Comparison of ENCODE assay signal across 8 cellular contexts in the genomic region with DNA sequence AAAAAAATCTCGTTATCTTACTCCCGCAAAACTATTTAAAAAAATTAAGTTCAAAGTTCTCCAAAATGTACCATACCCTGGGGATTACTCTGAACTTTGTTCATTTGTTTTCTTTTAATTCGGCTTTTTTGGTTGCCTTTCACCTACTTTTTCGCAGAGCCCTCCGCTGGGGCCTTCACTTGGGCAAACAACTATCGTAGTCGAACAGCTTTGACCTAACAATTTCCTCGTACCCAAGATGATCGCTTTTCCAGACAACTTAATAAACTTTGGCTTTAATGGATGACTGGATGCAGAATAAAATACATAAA. TPM values are rescaled to one million over a fixed set of nuclear protein-coding genes. Genes with fewer than 3 reads are reported as not detected.
DNase-seq lines count a peak whose midpoint lies in the region; ATAC-seq and TF ChIP-seq lines count a peak whose summit lies in the region.

No MANE protein-coding gene starts in this region.

- H3K27ac ChIP-seq in caudate nucleus (ENCODE audit: low read depth, low read length): peak overlapping the region; percentile 89

- peak overlapping the region; percentile 46 for H3K4me3 ChIP-seq in BJ (ENCODE audit: low read depth, low read length)
- H3K4me3 ChIP-seq in Jurkat, Clone E6-1 (ENCODE audit: low read length): peak overlapping the region; percentile 99

- H3K27me3 ChIP-seq in BJ (ENCODE audit: control insufficient read depth, insufficient read depth, low read length): no peaks in the 10 kb centered on the region

- peaks cover 20 to 43% (median 37%) of the 10 kb centered on the region in 4 donors for H3K4me1 Mint-ChIP-seq in naive thymus-derived CD8-positive, alpha-beta T cell

- H3K27ac Mint-ChIP-seq in naive thymus-derived CD8-positive, alpha-beta T cell: peak overlapping the region; percentile 95 to 100 (median 98)

- no peak for DNase-seq in BJ (ENCODE audit: low read depth)
- peak; percentile 29 for DNase-seq in Jurkat, Clone E6-1 (ENCODE audit: low read depth, low spot score)
- DNase-seq in caudate nucleus (lab: John Stamatoyannopoulos, UW): no peak
- peak in 1 of 10 donors; percentile 6 for DNase-seq in naive thymus-derived CD8-positive, alpha-beta T cell
- DNase-seq in KBM-7: no peak
- no peak for DNase-seq in T1000 (lab: John Stamatoyannopoulos, UW)
- DNase-seq in NOMO-1 treated with DMSO at 0.1 percent for 48 hours (lab: John Stamatoyannopoulos, UW; ENCODE audit: unreplicated experiment): no peak

- H3K4me3 Mint-ChIP-seq in naive thymus-derived CD8-positive, alpha-beta T cell: peak overlapping the region; percentile 92 to 99 (median 98)

- POLR2A ChIA-PET in BJ (lab: Charles Lee): no interaction called here
- POLR2A ChIA-PET in naive thymus-derived CD8-positive, alpha-beta T cell (lab: Charles Lee): interaction anchor here (0.9 to 12.4 kb wide), 6 partner anchors 14 to 212 kb away, joined by 3 to 237 read pairs (median 4); a partner anchor contains a TSS

- H3K36me3 ChIP-seq in BJ (ENCODE audit: control insufficient read depth, insufficient read depth, low read length): no peaks in the 10 kb centered on the region

- H3K9me3 Mint-ChIP-seq in naive thymus-derived CD8-positive, alpha-beta T cell: no peaks in the 10 kb centered on the region

- in situ Hi-C loops in KBM-7 (cut with MboI; ENCODE audit: low pct_unique_long_range_greater_than_20kb, low sequenced_read_pairs): no loop called here

- no peaks in the 10 kb centered on the region for H3K27me3 Mint-ChIP-seq in naive thymus-derived CD8-positive, alpha-beta T cell

- no peak for ATAC-seq in naive thymus-derived CD8-positive, alpha-beta T cell
- ATAC-seq in GM18861 (IDR thresholded peaks at IDR 0.05; ENCODE audit: unreplicated experiment): no peak

- no peaks in the 10 kb centered on the region for H3K36me3 Mint-ChIP-seq in naive thymus-derived CD8-positive, alpha-beta T cell

- no peak for TF ChIP-seq CTCF in BJ (IDR thresholded peaks at IDR 0.05; ENCODE audit: insufficient read depth, low read depth, low read length)

- CTCF ChIA-PET in BJ (lab: Yijun Ruan, JAX): interaction anchor here (0.6 to 2.5 kb wide), 3 partner anchors 18 to 356 kb away, joined by 3 to 7 read pairs (median 6); no protein-coding TSS in a partner anchor

RNA-seq across cellular contexts. Expression of a gene that starts 2.7 kb away (rescaled TPM):
- polyA plus RNA-seq in BJ (2011; rRNA removed): 12.3 and 12.4 TPM in 2 replicates
- 6.0 and 6.8 TPM in 2 replicates for polyA minus RNA-seq in BJ (2011; rRNA and poly(A)+ RNA removed)
- polyA plus RNA-seq in Jurkat, Clone E6-1 (2012; ENCODE audit: insufficient read depth, insufficient read length): 26.4 TPM
- 10 to 100 TPM; 30.1 to 31.8 TPM for total RNA-seq in naive thymus-derived CD8-positive, alpha-beta T cell
- 10 to 100 TPM; 34.1 to 47.6 (median 45.5) TPM for polyA plus RNA-seq in naive thymus-derived CD8-positive, alpha-beta T cell

RNA-seq across cellular contexts. Expression of a gene that starts 5.4 kb away (rescaled TPM):
- polyA plus RNA-seq in BJ (2011; rRNA removed): 69.8 and 93.8 TPM in 2 replicates
- 58.2 and 84.9 TPM in 2 replicates for polyA minus RNA-seq in BJ (2011; rRNA and poly(A)+ RNA removed)
- 53.8 TPM for polyA plus RNA-seq in Jurkat, Clone E6-1 (2012; ENCODE audit: insufficient read depth, insufficient read length)
- total RNA-seq in naive thymus-derived CD8-positive, alpha-beta T cell: 10 to 100 TPM; 53.7 to 57.9 TPM
- 10 to 100 TPM; 53.4 to 73.7 (median 70.3) TPM for polyA plus RNA-seq in naive thymus-derived CD8-positive, alpha-beta T cell

RNA-seq across cellular contexts. Expression of a gene that starts 25.0 kb away (rescaled TPM):
- polyA plus RNA-seq in BJ (2011; rRNA removed): 7.0 and 9.6 TPM in 2 replicates
- 3.0 and 3.8 TPM in 2 replicates for polyA minus RNA-seq in BJ (2011; rRNA and poly(A)+ RNA removed)
- 58.0 TPM for polyA plus RNA-seq in Jurkat, Clone E6-1 (2012; ENCODE audit: insufficient read depth, insufficient read length)
- total RNA-seq in naive thymus-derived CD8-positive, alpha-beta T cell: 10 to 100 TPM; 15.7 to 15.8 TPM
- 1 to 10 TPM; 2.2 to 4.7 (median 3.1) TPM for polyA plus RNA-seq in naive thymus-derived CD8-positive, alpha-beta T cell

RNA-seq across cellular contexts. Expression of a gene that starts 26.6 kb away (rescaled TPM):
- polyA plus RNA-seq in BJ (2011; rRNA removed): 7.2 and 40.4 TPM in 2 replicates
- polyA minus RNA-seq in BJ (2011; rRNA and poly(A)+ RNA removed): 14.7 and 16.0 TPM in 2 replicates
- polyA plus RNA-seq in Jurkat, Clone E6-1 (2012; ENCODE audit: insufficient read depth, insufficient read length): 98.8 TPM
- total RNA-seq in naive thymus-derived CD8-positive, alpha-beta T cell: 100 to 1,000 TPM; 126 to 139 TPM
- polyA plus RNA-seq in naive thymus-derived CD8-positive, alpha-beta T cell: 1 to 10 TPM; 3.1 to 8.6 (median 3.7) TPM

RNA-seq across cellular contexts. Expression of a gene that starts 45.4 kb away (rescaled TPM):
- 6.9 and 11.1 TPM in 2 replicates for polyA plus RNA-seq in BJ (2011; rRNA removed)
- 7.3 and 7.7 TPM in 2 replicates for polyA minus RNA-seq in BJ (2011; rRNA and poly(A)+ RNA removed)
- 11.6 TPM for polyA plus RNA-seq in Jurkat, Clone E6-1 (2012; ENCODE audit: insufficient read depth, insufficient read length)
- total RNA-seq in naive thymus-derived CD8-positive, alpha-beta T cell: 1 to 10 TPM; 2.8 to 3.5 TPM
- under 1 TPM in 2 of 3 donors, not detected in 1; 0.08 to 0.24 TPM for polyA plus RNA-seq in naive thymus-derived CD8-positive, alpha-beta T cell
